23 cellular contexts compared by ENCODE assay signal in the genomic region with DNA sequence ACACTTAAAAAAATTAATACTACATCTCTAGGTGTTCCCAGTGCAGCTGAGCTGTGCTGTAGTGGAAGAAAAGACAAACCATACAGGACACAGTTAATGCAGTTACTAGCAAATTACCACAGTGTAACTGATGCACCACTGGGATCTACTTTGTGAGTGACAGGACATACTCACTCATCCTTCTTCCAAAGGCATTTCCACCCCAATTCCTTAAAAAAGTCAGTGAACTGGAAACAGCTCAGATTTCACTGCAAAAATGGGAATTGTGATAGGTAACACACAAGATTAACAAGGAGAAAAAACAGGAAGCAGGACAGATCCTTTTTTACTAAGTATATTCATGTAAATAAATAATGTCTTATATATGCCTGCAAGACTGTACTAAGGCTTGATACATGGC.
"Had no signal": no experiment of that assay in that cellular context is flagged by ENCODE, and none has a peak within 500 bp of the region (broad histone marks: within the 10 kb centered on the region; RNA-seq: fewer than 3 reads in every experiment).

No MANE protein-coding gene starts in this region.

- H3K27me3 Mint-ChIP-seq: naive B cell; stimulated activated naive B cell treated with anti-CD40 and anti-IgM and Interleukin-4, amounts not matched to agents 10 μg/mL and 1 μg/mL and 100 μg/mL, for 72 hours; stimulated activated naive CD8-positive, alpha-beta T cell treated with anti-CD3 and anti-CD28 coated beads, Interleukin-15, Interleukin-2, amounts not matched to agents 100 ng/mL and 50 ng/mL, for 24 hours had no signal

- H3K4me3 Mint-ChIP-seq: naive B cell; natural killer cell treated with Interleukin-12 subunit alpha and Interleukin-12 subunit beta and Interleukin-15 and Interleukin-18, amount 100 ng/mL, for 72 hours; stimulated activated naive B cell treated with anti-CD40 and anti-IgM and Interleukin-4, amounts not matched to agents 10 μg/mL and 1 μg/mL and 100 μg/mL, for 72 hours; stimulated activated naive CD8-positive, alpha-beta T cell treated with anti-CD3 and anti-CD28 coated beads, Interleukin-15, Interleukin-2, amounts not matched to agents 100 ng/mL and 50 ng/mL, for 24 hours had no signal

- H3K9me3 Mint-ChIP-seq: natural killer cell treated with Interleukin-12 subunit alpha and Interleukin-12 subunit beta and Interleukin-15 and Interleukin-18, amount 100 ng/mL, for 72 hours; stimulated activated naive CD8-positive, alpha-beta T cell treated with anti-CD3 and anti-CD28 coated beads, Interleukin-15, Interleukin-2, amounts not matched to agents 100 ng/mL and 50 ng/mL, for 24 hours had no signal

- H3K36me3 Mint-ChIP-seq: natural killer cell treated with Interleukin-12 subunit alpha and Interleukin-12 subunit beta and Interleukin-15 and Interleukin-18, amount 100 ng/mL, for 72 hours had no signal

- ATAC-seq: foreskin keratinocyte; gastroesophageal sphincter; heart left ventricle; left cardiac atrium; lower lobe of right lung; mucosa of descending colon; natural killer cell treated with Interleukin-12 subunit alpha and Interleukin-12 subunit beta and Interleukin-15 and Interleukin-18, amount 100 ng/mL, for 72 hours; psoas muscle; stimulated activated naive B cell treated with anti-CD40 and anti-IgM and Interleukin-4, amounts not matched to agents 10 μg/mL and 1 μg/mL and 100 μg/mL, for 72 hours had no signal

- H3K27ac ChIP-seq: dorsolateral prefrontal cortex, esophagus muscularis mucosa, foreskin keratinocyte, gastroesophageal sphincter, heart left ventricle, left ventricle myocardium inferior, lower lobe of right lung, ovary, psoas muscle, skin epidermis, suprapubic skin, transverse colon, vagina had no signal

- H3K4me3 ChIP-seq: esophagus muscularis mucosa, gastroesophageal sphincter, heart left ventricle, left ventricle myocardium inferior, lower lobe of right lung, mucosa of descending colon, ovary, psoas muscle, skin epidermis, suprapubic skin, transverse colon, vagina had no signal

- H3K9me3 ChIP-seq: esophagus muscularis mucosa, gastroesophageal sphincter, heart left ventricle, left ventricle myocardium inferior, lower lobe of right lung, mucosa of descending colon, ovary, psoas muscle, suprapubic skin, transverse colon, vagina had no signal

- H3K27me3 ChIP-seq: dorsolateral prefrontal cortex, esophagus muscularis mucosa, foreskin keratinocyte, heart left ventricle, ovary, suprapubic skin, transverse colon, vagina had no signal

- H3K4me1 ChIP-seq: esophagus muscularis mucosa, foreskin keratinocyte, gastroesophageal sphincter, heart left ventricle, left ventricle myocardium inferior, lower lobe of right lung, psoas muscle, suprapubic skin, transverse colon, vagina had no signal

- H3K36me3 ChIP-seq: esophagus muscularis mucosa, gastroesophageal sphincter, heart left ventricle, left ventricle myocardium inferior, lower lobe of right lung, ovary, suprapubic skin, transverse colon, vagina had no signal

- DNase-seq: effector CD8-positive, alpha-beta T cell; heart left ventricle; left cardiac atrium; left ventricle myocardium inferior; lower lobe of right lung; mucosa of descending colon; naive B cell; occipital lobe; psoas muscle; stimulated activated CD4-positive, alpha-beta T cell treated with anti-CD3 and anti-CD28 coated beads, Interleukin-15, amount 100 ng/mL, for 24 hours; stimulated activated CD4-positive, alpha-beta T cell treated with anti-CD3 and anti-CD28 coated beads, Interleukin-2, amount 100 ng/mL, for 48 hours; stimulated activated naive B cell treated with anti-CD40 and anti-IgM and Interleukin-4, amounts not matched to agents 10 μg/mL and 1 μg/mL and 100 μg/mL, for 72 hours; transverse colon had no signal

- H3K27ac Mint-ChIP-seq: naive B cell; natural killer cell treated with Interleukin-12 subunit alpha and Interleukin-12 subunit beta and Interleukin-15 and Interleukin-18, amount 100 ng/mL, for 72 hours; stimulated activated naive B cell treated with anti-CD40 and anti-IgM and Interleukin-4, amounts not matched to agents 10 μg/mL and 1 μg/mL and 100 μg/mL, for 72 hours; stimulated activated naive CD8-positive, alpha-beta T cell treated with anti-CD3 and anti-CD28 coated beads, Interleukin-15, Interleukin-2, amounts not matched to agents 100 ng/mL and 50 ng/mL, for 24 hours had no signal
